ENCODE assay signal across 20 cellular contexts in genomic region chr16:9996191-9996590, GRCh38.
"Had no signal": no experiment of that assay in that cellular context is flagged by ENCODE, and none has a peak within 500 bp of the region (broad histone marks: within the 10 kb centered on the region; RNA-seq: fewer than 3 reads in every experiment).

No MANE protein-coding gene starts in this region.

- H3K4me1 ChIP-seq: foreskin keratinocyte, spleen, tibial artery, upper lobe of left lung, uterus had no signal

- H3K4me1 Mint-ChIP-seq: immature natural killer cell; naive thymus-derived CD4-positive, alpha-beta T cell; stimulated activated memory B cell treated with anti-CD40 and anti-IgM and Interleukin-4, amounts not matched to agents 10 μg/mL and 1 μg/mL and 100 μg/mL, for 72 hours had no signal

- H3K27ac ChIP-seq: foreskin keratinocyte, spleen, tibial artery, upper lobe of left lung, uterus had no signal

- H3K4me3 Mint-ChIP-seq: dendritic cell treated with granulocyte-macrophage colony-stimulating factor and Interleukin-4, amounts not matched to agents 40 ng/mL and 50 ng/mL, for 4 days; immature natural killer cell; naive thymus-derived CD4-positive, alpha-beta T cell; stimulated activated memory B cell treated with anti-CD40 and anti-IgM and Interleukin-4, amounts not matched to agents 10 μg/mL and 1 μg/mL and 100 μg/mL, for 72 hours; stimulated activated naive CD8-positive, alpha-beta T cell treated with anti-CD3 and anti-CD28 coated beads, Interleukin-15, Interleukin-2, amounts not matched to agents 100 ng/mL and 50 ng/mL, for 24 hours had no signal

- H3K36me3 ChIP-seq: spleen, tibial artery, upper lobe of left lung, uterus had no signal

- H3K27ac Mint-ChIP-seq: dendritic cell treated with granulocyte-macrophage colony-stimulating factor and Interleukin-4, amounts not matched to agents 40 ng/mL and 50 ng/mL, for 4 days; immature natural killer cell; naive thymus-derived CD4-positive, alpha-beta T cell; stimulated activated memory B cell treated with anti-CD40 and anti-IgM and Interleukin-4, amounts not matched to agents 10 μg/mL and 1 μg/mL and 100 μg/mL, for 72 hours; stimulated activated naive CD8-positive, alpha-beta T cell treated with anti-CD3 and anti-CD28 coated beads, Interleukin-15, Interleukin-2, amounts not matched to agents 100 ng/mL and 50 ng/mL, for 24 hours had no signal

- H3K27me3 Mint-ChIP-seq: dendritic cell treated with granulocyte-macrophage colony-stimulating factor and Interleukin-4, amounts not matched to agents 40 ng/mL and 50 ng/mL, for 4 days; stimulated activated naive CD8-positive, alpha-beta T cell treated with anti-CD3 and anti-CD28 coated beads, Interleukin-15, Interleukin-2, amounts not matched to agents 100 ng/mL and 50 ng/mL, for 24 hours had no signal

- DNase-seq: foreskin keratinocyte; immature natural killer cell; left cardiac atrium; left ventricle myocardium superior; mesendoderm; naive thymus-derived CD4-positive, alpha-beta T cell; right cardiac atrium; spleen; stimulated activated CD4-positive, alpha-beta T cell treated with anti-CD3 and anti-CD28 coated beads, Interleukin-15, amount 100 ng/mL, for 24 hours; stimulated activated CD4-positive, alpha-beta T cell treated with anti-CD3 and anti-CD28 coated beads, Interleukin-1b, Interleukin-23, amount 100 ng/mL, for 48 hours; stimulated activated CD4-positive, alpha-beta T cell treated with anti-CD3 and anti-CD28 coated beads, Interleukin-4, amount 100 ng/mL, for 24 hours; tibial artery; upper lobe of left lung; uterus had no signal

- H3K9me3 ChIP-seq: tibial artery, upper lobe of left lung, uterus had no signal

- H3K4me3 ChIP-seq: lung, spleen, tibial artery, upper lobe of left lung, uterus had no signal

- FAIRE-seq: colon, keratinocyte had no signal

- H3K36me3 Mint-ChIP-seq: immature natural killer cell; naive thymus-derived CD4-positive, alpha-beta T cell; stimulated activated memory B cell treated with anti-CD40 and anti-IgM and Interleukin-4, amounts not matched to agents 10 μg/mL and 1 μg/mL and 100 μg/mL, for 72 hours had no signal

- H3K27me3 ChIP-seq: foreskin keratinocyte, tibial artery, upper lobe of left lung, uterus had no signal
